ENCODE assay signal across 2 cellular contexts in genomic region chr7:5564894-5565293, GRCh38.
TF ChIP-seq lines count a peak whose summit lies in the region.

No MANE protein-coding gene starts in this region.

TF ChIP-seq in GM23338, 12 proteins besides CTCF, POLR2A, EP300 and RAD21 (continued from another document):
- no peak for TF ChIP-seq EZH2 (IDR thresholded peaks at IDR 0.05; ENCODE audit: low read depth, unreplicated experiment)
- TF ChIP-seq REST (IDR thresholded peaks at IDR 0.05; ENCODE audit: unreplicated experiment) = no peak
- no peak for TF ChIP-seq ZNF114 (CRISPR knock-in tag; IDR thresholded peaks at IDR 0.05)
- no peak for TF ChIP-seq NANOG (IDR thresholded peaks at IDR 0.05; ENCODE audit: borderline replicate concordance)
- TF ChIP-seq ZNF462 (CRISPR knock-in tag; IDR thresholded peaks at IDR 0.05) = no peak
- TF ChIP-seq JUNB (IDR thresholded peaks at IDR 0.05; ENCODE audit: unreplicated experiment) = no peak
- no peak for TF ChIP-seq CREB1 (CRISPR knock-in tag; IDR thresholded peaks at IDR 0.05; ENCODE audit: low read depth)

TF ChIP-seq in WTC11, 78 proteins besides CTCF, POLR2A, EP300 and RAD21 (continued from another document):
- TF ChIP-seq, protein P1, sequence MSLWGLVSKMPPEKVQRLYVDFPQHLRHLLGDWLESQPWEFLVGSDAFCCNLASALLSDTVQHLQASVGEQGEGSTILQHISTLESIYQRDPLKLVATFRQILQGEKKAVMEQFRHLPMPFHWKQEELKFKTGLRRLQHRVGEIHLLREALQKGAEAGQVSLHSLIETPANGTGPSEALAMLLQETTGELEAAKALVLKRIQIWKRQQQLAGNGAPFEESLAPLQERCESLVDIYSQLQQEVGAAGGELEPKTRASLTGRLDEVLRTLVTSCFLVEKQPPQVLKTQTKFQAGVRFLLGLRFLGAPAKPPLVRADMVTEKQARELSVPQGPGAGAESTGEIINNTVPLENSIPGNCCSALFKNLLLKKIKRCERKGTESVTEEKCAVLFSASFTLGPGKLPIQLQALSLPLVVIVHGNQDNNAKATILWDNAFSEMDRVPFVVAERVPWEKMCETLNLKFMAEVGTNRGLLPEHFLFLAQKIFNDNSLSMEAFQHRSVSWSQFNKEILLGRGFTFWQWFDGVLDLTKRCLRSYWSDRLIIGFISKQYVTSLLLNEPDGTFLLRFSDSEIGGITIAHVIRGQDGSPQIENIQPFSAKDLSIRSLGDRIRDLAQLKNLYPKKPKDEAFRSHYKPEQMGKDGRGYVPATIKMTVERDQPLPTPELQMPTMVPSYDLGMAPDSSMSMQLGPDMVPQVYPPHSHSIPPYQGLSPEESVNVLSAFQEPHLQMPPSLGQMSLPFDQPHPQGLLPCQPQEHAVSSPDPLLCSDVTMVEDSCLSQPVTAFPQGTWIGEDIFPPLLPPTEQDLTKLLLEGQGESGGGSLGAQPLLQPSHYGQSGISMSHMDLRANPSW (CRISPR knock-in tag; conservative IDR thresholded peaks at IDR 0.05; ENCODE audit: low read depth) = no peak
- no peak for TF ChIP-seq CREM (CRISPR knock-in tag; IDR thresholded peaks at IDR 0.05)
- TF ChIP-seq, protein P2, sequence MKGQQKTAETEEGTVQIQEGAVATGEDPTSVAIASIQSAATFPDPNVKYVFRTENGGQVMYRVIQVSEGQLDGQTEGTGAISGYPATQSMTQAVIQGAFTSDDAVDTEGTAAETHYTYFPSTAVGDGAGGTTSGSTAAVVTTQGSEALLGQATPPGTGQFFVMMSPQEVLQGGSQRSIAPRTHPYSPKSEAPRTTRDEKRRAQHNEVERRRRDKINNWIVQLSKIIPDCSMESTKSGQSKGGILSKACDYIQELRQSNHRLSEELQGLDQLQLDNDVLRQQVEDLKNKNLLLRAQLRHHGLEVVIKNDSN (CRISPR knock-in tag; IDR thresholded peaks at IDR 0.05) = no peak
- no peak for TF ChIP-seq ZNF512 (CRISPR knock-in tag; IDR thresholded peaks at IDR 0.05; ENCODE audit: borderline replicate concordance)
- TF ChIP-seq JAZF1 (CRISPR knock-in tag; IDR thresholded peaks at IDR 0.05) = no peak
- no peak for TF ChIP-seq ZNF317 (CRISPR knock-in tag; IDR thresholded peaks at IDR 0.05; ENCODE audit: borderline replicate concordance, low read depth)
- TF ChIP-seq ZBTB21 (CRISPR knock-in tag; IDR thresholded peaks at IDR 0.05; ENCODE audit: borderline replicate concordance) = no peak
- TF ChIP-seq ZNF219 (CRISPR knock-in tag; IDR thresholded peaks at IDR 0.05; ENCODE audit: borderline replicate concordance) = no peak
- TF ChIP-seq, protein P3, sequence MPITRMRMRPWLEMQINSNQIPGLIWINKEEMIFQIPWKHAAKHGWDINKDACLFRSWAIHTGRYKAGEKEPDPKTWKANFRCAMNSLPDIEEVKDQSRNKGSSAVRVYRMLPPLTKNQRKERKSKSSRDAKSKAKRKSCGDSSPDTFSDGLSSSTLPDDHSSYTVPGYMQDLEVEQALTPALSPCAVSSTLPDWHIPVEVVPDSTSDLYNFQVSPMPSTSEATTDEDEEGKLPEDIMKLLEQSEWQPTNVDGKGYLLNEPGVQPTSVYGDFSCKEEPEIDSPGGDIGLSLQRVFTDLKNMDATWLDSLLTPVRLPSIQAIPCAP (CRISPR knock-in tag; IDR thresholded peaks at IDR 0.05) = no peak
